In genomic region chr15:81516012-81516411, GRCh38 we compare ENCODE assay signal across 1 cellular context.
TF ChIP-seq lines count a peak whose summit lies in the region.

No MANE protein-coding gene starts in this region.

TF ChIP-seq in H1, 55 proteins besides CTCF, POLR2A, EP300 and RAD21:
- peak; percentile 70 for TF ChIP-seq MAFK (IDR thresholded peaks at IDR 0.05; ENCODE audit: low read depth, low read length)
- no peak for TF ChIP-seq E2F6 (IDR thresholded peaks at IDR 0.05)
